ENCODE assay signal across 32 cellular contexts in the genomic region with DNA sequence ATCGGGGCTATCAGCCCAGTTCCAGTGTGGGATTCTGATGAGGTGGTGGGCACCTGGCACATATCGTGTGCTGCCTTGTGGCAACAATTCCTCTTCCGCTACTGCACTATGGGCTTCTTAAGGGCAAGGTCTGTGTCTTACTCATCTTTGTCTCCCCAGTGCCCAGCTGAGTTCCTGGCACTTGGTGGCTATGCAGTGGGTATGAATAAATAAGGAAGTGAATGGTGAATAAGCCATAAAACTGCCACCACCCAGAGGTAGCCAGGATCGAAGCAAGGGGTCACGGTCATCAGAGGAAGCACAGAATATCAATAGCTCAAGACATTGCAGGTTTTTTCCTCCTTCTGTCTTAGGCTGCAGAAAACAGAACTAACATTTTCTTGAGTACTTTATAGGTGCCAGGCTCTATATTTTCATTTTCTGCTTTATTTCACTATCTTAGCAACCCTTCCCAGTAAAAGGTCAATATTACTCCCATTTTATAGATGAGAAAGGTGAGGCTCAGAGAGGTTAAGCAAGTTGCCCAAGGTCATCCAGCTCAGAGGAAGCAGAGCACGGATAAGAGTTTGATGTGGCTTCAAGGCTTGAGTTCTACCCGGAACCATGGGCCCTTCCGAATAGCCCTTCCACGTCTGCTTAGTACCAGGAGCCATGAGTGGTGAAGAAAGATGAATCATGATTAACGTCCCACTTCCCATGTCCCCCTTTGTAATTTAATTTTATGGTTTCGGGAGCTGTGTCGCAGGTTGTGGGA. TPM values are rescaled to one million over a fixed set of nuclear protein-coding genes. Genes with fewer than 3 reads are reported as not detected.
"Had no signal": no experiment of that assay in that cellular context is flagged by ENCODE, and none has a peak within 500 bp of the region (broad histone marks: within the 10 kb centered on the region; RNA-seq: fewer than 3 reads in every experiment).

No MANE protein-coding gene starts in this region.

- FAIRE-seq: endometrium, islet of Langerhans had no signal

- DNase-seq: cortex of kidney; effector memory CD8-positive, alpha-beta T cell; erythroblast; esophagus squamous epithelium; foreskin melanocyte; glutamatergic neuron; heart right ventricle; hippocampal formation; left colon; mucosa of descending colon; naive thymus-derived CD4-positive, alpha-beta T cell; stimulated activated CD4-positive, alpha-beta T cell treated with anti-CD3 and anti-CD28 coated beads, Interleukin-12 subunit alpha, Interleukin-12 subunit beta, amount 100 ng/mL, for 4 hours; stimulated activated CD4-positive, alpha-beta T cell treated with anti-CD3 and anti-CD28 coated beads, Interleukin-1b, Interleukin-23, amount 100 ng/mL, for 48 hours; stimulated activated CD4-positive, alpha-beta T cell treated with anti-CD3 and anti-CD28 coated beads, Interleukin-4, amount 100 ng/mL, for 1 hour; stimulated activated CD8-positive, alpha-beta memory T cell treated with anti-CD3 and anti-CD28 coated beads, Interleukin-4, amount 100 ng/mL, for 48 hours; stimulated activated naive CD4-positive, alpha-beta T cell; stimulated activated naive CD8-positive, alpha-beta T cell treated with anti-CD3 and anti-CD28 coated beads, Interleukin-15, amount 100 ng/mL, for 72 hours; transverse colon; upper lobe of right lung; uterus had no signal

RNA-seq across cellular contexts. Expression of a gene that starts 10.2 kb away (rescaled TPM):
- total RNA-seq: dermis microvascular lymphatic vessel endothelial cell; esophagus squamous epithelium; kidney epithelial cell; liver; lung; mesothelial cell of epicardium; mucosa of descending colon; naive thymus-derived CD4-positive, alpha-beta T cell; osteoblast; right atrium auricular region; sciatic nerve; smooth muscle cell; suprapubic skin; transverse colon; upper lobe of right lung; uterus had no signal
- polyA plus RNA-seq: liver; lung; naive thymus-derived CD4-positive, alpha-beta T cell; smooth muscle cell had no signal

RNA-seq across cellular contexts. Expression of a gene that starts 21.9 kb away (rescaled TPM):
- total RNA-seq: naive thymus-derived CD4-positive, alpha-beta T cell had no signal
- polyA plus RNA-seq: liver had no signal
